ENCODE assay signal across 12 cellular contexts in genomic region chr19:45253396-45254027, GRCh38. TPM values are rescaled to one million over a fixed set of nuclear protein-coding genes. Genes with fewer than 3 reads are reported as not detected.
A peak's percentile ranks its signal among the peaks of the same experiment; 100 is the strongest.
DNase-seq lines count a peak whose midpoint lies in the region; ATAC-seq, FAIRE-seq and TF ChIP-seq lines count a peak whose summit lies in the region.
"Had no signal": no experiment of that assay in that cellular context is flagged by ENCODE, and none has a peak within 500 bp of the region (broad histone marks: within the 10 kb centered on the region; RNA-seq: fewer than 3 reads in every experiment).

No MANE protein-coding gene starts in this region.

- peaks cover 4% of the 10 kb centered on the region for H3K36me3 Mint-ChIP-seq in effector memory CD8-positive, alpha-beta T cell (ENCODE audit: insufficient read depth)

- peaks cover 44 to 49% of the 10 kb centered on the region in 2 donors for H3K4me1 Mint-ChIP-seq in effector memory CD8-positive, alpha-beta T cell (ENCODE audit: low read depth in 2 of 2)

- peak overlapping the region; percentile 88 for H3K4me3 ChIP-seq in psoas muscle

- no peaks in the 10 kb centered on the region for H3K9me3 ChIP-seq in psoas muscle
- H3K9me3 ChIP-seq: heart left ventricle, sigmoid colon had no signal

- no peak for TF ChIP-seq POLR2A in erythroblast (IDR thresholded peaks at IDR 0.05; ENCODE audit: low read length)

- no peak for TF ChIP-seq CTCF in psoas muscle (IDR thresholded peaks at IDR 0.05)

- WGBS in psoas muscle, 3 donors, result 74 to 77% (median 74%) methylated on average over 12 of the region's 12 CpGs

- FAIRE-seq in RCC 7860 (lab: Jason Lieb, UNC), result no peak
- FAIRE-seq: A204.1 had no signal

- H3K9me3 Mint-ChIP-seq in effector memory CD8-positive, alpha-beta T cell, result no peaks in the 10 kb centered on the region

- H3K27me3 Mint-ChIP-seq in effector memory CD8-positive, alpha-beta T cell, result no peaks in the 10 kb centered on the region

- peak overlapping the region; percentile 90 to 94 for H3K4me3 Mint-ChIP-seq in effector memory CD8-positive, alpha-beta T cell

- no peaks in the 10 kb centered on the region for H3K36me3 ChIP-seq in psoas muscle (ENCODE audit: insufficient read depth in 1 of 2, low read depth in 1 of 2)
- H3K36me3 ChIP-seq: sigmoid colon had no signal

- no peaks in the 10 kb centered on the region for H3K27me3 ChIP-seq in psoas muscle (ENCODE audit: insufficient read depth in 3 of 3, low read length in 2 of 3)
- H3K27me3 ChIP-seq: heart left ventricle, sigmoid colon had no signal

- peaks cover 16% of the 10 kb centered on the region for H3K4me1 ChIP-seq in psoas muscle

- DNase-seq in NCI-H2171 treated with DMSO at 0.1 percent for 48 hours (lab: John Stamatoyannopoulos, UW) (peak; percentile 17), NCI-H2171 (lab: John Stamatoyannopoulos, UW) (no peak), RCC 7860 (ENCODE audit: low spot score) (peak; percentile 60), psoas muscle (no peak), germinal center (ENCODE audit: low spot score) (no peak), NCI-H774 (lab: John Stamatoyannopoulos, UW) (no peak), erythroblast (lab: John Stamatoyannopoulos, UW) (no peak)
- peak in 1 of 3 experiments; percentile 11 for DNase-seq in effector memory CD8-positive, alpha-beta T cell
- DNase-seq: heart left ventricle, NCI-H526 treated with DMSO at 0.1 percent for 48 hours, sigmoid colon had no signal

- peak; percentile 52 for ATAC-seq in effector memory CD8-positive, alpha-beta T cell (replicated peaks)
- peak in 1 of 4 donors; percentile 57 for ATAC-seq in psoas muscle
- ATAC-seq: heart left ventricle had no signal

- intact Hi-C loops in psoas muscle (cut with DNase I), result loop anchor here (5.0 kb wide), 1 partner anchor 84 kb away; no protein-coding TSS in a partner anchor

- H3K27ac ChIP-seq in psoas muscle, result no peak overlapping the region
- H3K27ac ChIP-seq: heart left ventricle, sigmoid colon had no signal

- peak overlapping the region; percentile 91 to 97 for H3K27ac Mint-ChIP-seq in effector memory CD8-positive, alpha-beta T cell

RNA-seq across cellular contexts. Expression of gene MARK4, which starts 2.4 kb away (rescaled TPM):
- 10 to 100 TPM; 29.7 to 37.7 (median 34.4) TPM for total RNA-seq in psoas muscle
- 10 to 100 TPM; 11.0 to 12.5 (median 12.4) TPM for polyA plus RNA-seq in psoas muscle

RNA-seq across cellular contexts. Expression of gene EXOC3L2, which starts 8.3 kb away (rescaled TPM):
- 1 to 10 TPM in 1 of 4 donors, under 1 TPM in 3; 0.62 to 1.3 (median 0.70) TPM for total RNA-seq in psoas muscle
- under 1 TPM; 0.17 to 0.53 (median 0.28) TPM for polyA plus RNA-seq in psoas muscle

Comparison
In these comparisons a context has a peak if more than half of its experiments do, and no peak if none do; other contexts are left out.
1. DNase-seq: peak in NCI-H2171 treated with DMSO at 0.1 percent for 48 hours (single experiment) and RCC 7860 (single experiment); none in NCI-H2171 (single experiment), psoas muscle (0 of 2), germinal center (single experiment), NCI-H774 (single experiment) and erythroblast (0 of 2).